In the genomic region with DNA sequence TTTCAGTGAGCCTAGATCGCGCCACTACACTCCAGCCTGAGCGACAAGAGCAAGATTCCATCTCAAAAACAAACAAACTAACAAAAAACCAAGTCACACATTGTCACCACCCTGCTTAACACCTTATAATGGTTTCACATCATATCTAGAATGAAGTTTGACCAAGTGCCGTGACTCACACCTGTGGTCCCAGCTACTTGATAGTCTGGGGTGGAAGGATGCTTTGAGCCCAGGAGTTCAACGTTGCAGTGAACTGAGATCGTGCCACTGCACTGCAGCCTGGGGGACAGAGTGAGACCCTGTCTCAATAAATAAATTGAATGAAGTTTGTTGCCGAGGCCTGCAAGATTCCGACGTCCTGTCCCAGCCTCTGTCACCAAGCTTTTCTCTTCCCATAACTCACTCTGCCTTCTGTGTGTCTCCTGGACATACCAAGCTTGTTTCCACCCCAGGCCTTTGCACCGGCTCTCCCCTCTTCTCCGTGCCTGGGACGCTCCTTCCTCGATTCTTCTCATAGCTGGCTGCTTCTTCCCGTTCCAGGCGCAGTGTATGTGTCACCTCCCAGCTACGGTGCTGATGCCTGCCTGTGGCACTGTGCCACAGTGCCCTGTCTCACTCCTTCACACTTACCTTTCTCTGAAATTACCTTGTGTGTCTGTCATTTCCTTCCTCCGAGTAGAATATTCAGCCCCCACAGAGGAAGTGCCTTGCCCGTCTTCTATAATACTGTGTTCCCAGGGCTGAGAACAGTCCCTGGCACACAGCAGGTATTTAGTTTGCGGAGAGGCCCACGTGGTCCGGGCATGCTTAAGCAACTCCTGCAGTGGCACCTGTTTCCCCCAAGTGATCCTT, we compare ENCODE assay signal across 8 cellular contexts. TPM values are rescaled to one million over a fixed set of nuclear protein-coding genes. Genes with fewer than 3 reads are reported as not detected.
DNase-seq lines count a peak whose midpoint lies in the region; ATAC-seq and TF ChIP-seq lines count a peak whose summit lies in the region.
"Had no signal": no experiment of that assay in that cellular context is flagged by ENCODE, and none has a peak within 500 bp of the region (broad histone marks: within the 10 kb centered on the region; RNA-seq: fewer than 3 reads in every experiment).

No MANE protein-coding gene starts in this region.

- TF ChIP-seq CTCF in H9 (conservative IDR thresholded peaks at IDR 0.05) (no peak), mammary epithelial cell (conservative IDR thresholded peaks at IDR 0.05 in 1 of 2, IDR thresholded peaks at IDR 0.05 in 1 of 2; ENCODE audit: extremely low read depth in 1 of 2, insufficient read depth in 1 of 2, low read depth in 1 of 2, low read length in 2 of 2) (no peak), progenitor cell of endocrine pancreas (IDR thresholded peaks at IDR 0.05; ENCODE audit: unreplicated experiment) (no peak), omental fat pad (IDR thresholded peaks at IDR 0.05) (no peak)

- no peak overlapping the region for H4K5ac ChIP-seq in H9 (ENCODE audit: insufficient read length, low read depth, low read length)

- no peak overlapping the region for H2BK12ac ChIP-seq in H9 (ENCODE audit: insufficient read length, low read depth, low read length)

- no peak overlapping the region for H2BK20ac ChIP-seq in H9 (ENCODE audit: low read depth, low read length, poor library complexity, severe bottlenecking)

- H3K36me3 Mint-ChIP-seq in H9 (ENCODE audit: insufficient read depth in 1 of 3, low read depth in 3 of 3) (peaks cover 1 to 6% (median 3%) of the 10 kb centered on the region in 3 experiments; a peak in 4 of 7 replicates), progenitor cell of endocrine pancreas (ENCODE audit: insufficient read depth) (no peaks in the 10 kb centered on the region)

- H3K27me3 Mint-ChIP-seq in H9 (ENCODE audit: low read depth) (peaks cover 5% of the 10 kb centered on the region), progenitor cell of endocrine pancreas (peaks cover 20% of the 10 kb centered on the region)

- H3K23me2 ChIP-seq in H9 (ENCODE audit: insufficient read length, low read depth, low read length, poor library complexity, severe bottlenecking): peaks cover 6% of the 10 kb centered on the region

- H3K56ac ChIP-seq in H9 (ENCODE audit: insufficient read length, low read depth, low read length): no peak overlapping the region

- CTCF ChIA-PET in mammary epithelial cell (lab: Charles Lee; ENCODE audit: low non-redundant PET): no interaction called here

- no peak overlapping the region for H2BK120ac ChIP-seq in H9 (ENCODE audit: low read depth, low read length, poor library complexity, severe bottlenecking)

- H3T11ph ChIP-seq in H9 (ENCODE audit: low read length): no peak overlapping the region

- no peak overlapping the region for H3K4ac ChIP-seq in H9 (ENCODE audit: low read depth, low read length)

- H3K27ac Mint-ChIP-seq in H9: peak overlapping the region in 1 of 3 experiments; percentile 87; a peak in 3 of 7 replicates
- peak overlapping the region; percentile 19 for H3K27ac Mint-ChIP-seq in progenitor cell of endocrine pancreas

- H3K4me1 Mint-ChIP-seq in H9 (peaks cover 22 to 31% of the 10 kb centered on the region in 2 experiments), progenitor cell of endocrine pancreas (ENCODE audit: low read depth) (peaks cover 26% of the 10 kb centered on the region)

- H4K8ac ChIP-seq in H9 (replicated peaks; ENCODE audit: insufficient read length, low read depth, low read length): no peak overlapping the region

- no peak overlapping the region for H3K4me2 ChIP-seq in H9 (ENCODE audit: insufficient read depth, insufficient read length, low read length)
- peak overlapping the region; percentile 17 for H3K4me2 ChIP-seq in mammary epithelial cell (ENCODE audit: insufficient read depth, low read depth, low read length)

- H4K20me1 ChIP-seq in H9 (ENCODE audit: control insufficient read depth, insufficient read depth, insufficient read length) (no peaks in the 10 kb centered on the region), mammary epithelial cell (ENCODE audit: insufficient read depth, low read length) (no peaks in the 10 kb centered on the region)

- H4K91ac ChIP-seq in H9 (ENCODE audit: insufficient read length, low read depth, low read length): no peak overlapping the region

- dilution Hi-C loops in mammary epithelial cell (cut with HindIII; ENCODE audit: low sequenced_read_pairs): no loop called here

- no CpG with 5 or more reads among the region's 21 CpGs for WGBS in H9 (ENCODE audit: extremely low coverage, insufficient read length, low lambda C conversion rate)
- WGBS in mammary epithelial cell (ENCODE audit: low coverage, missing lambda C conversion rate): 36% methylated on average over 21 of the region's 21 CpGs

- no peak overlapping the region for H3K4me3 Mint-ChIP-seq in H9
- no peak overlapping the region for H3K4me3 Mint-ChIP-seq in progenitor cell of endocrine pancreas (ENCODE audit: low read depth)

- no peak overlapping the region for H3K27ac ChIP-seq in H9 (ENCODE audit: insufficient read length, low read depth, low read length)
- H3K27ac ChIP-seq in mammary epithelial cell (ENCODE audit: insufficient read depth, low read depth, low read length): no peak overlapping the region
- H3K27ac ChIP-seq: SK-N-MC had no signal

- no TSS peak for BruUV-seq in mammary epithelial cell (replicated peaks; lab: Mats Ljungman, UMichigan)

- DNase-seq in H9: no peak
- DNase-seq in NT2/D1 (ENCODE audit: low read depth, low spot score): no peak
- DNase-seq in mammary epithelial cell: peak; percentile 36
- DNase-seq in progenitor cell of endocrine pancreas (ENCODE audit: low spot score, unreplicated experiment): no peak
- DNase-seq in omental fat pad (ENCODE audit: low spot score): no peak

- ATAC-seq in GM21515 (IDR thresholded peaks at IDR 0.05; ENCODE audit: unreplicated experiment) (no peak), omental fat pad (ENCODE audit: low FRiP score) (no peak), HG03280 (IDR thresholded peaks at IDR 0.05; ENCODE audit: unreplicated experiment) (no peak)

- no peaks in the 10 kb centered on the region for H3K36me3 ChIP-seq in NT2/D1 (ENCODE audit: insufficient read depth, insufficient read length, low read length)
- no peaks in the 10 kb centered on the region for H3K36me3 ChIP-seq in mammary epithelial cell (ENCODE audit: insufficient read depth, low read length)

- no peak overlapping the region for H2BK15ac ChIP-seq in H9 (ENCODE audit: low read depth, low read length)

- H3K9me3 ChIP-seq in H9 (ENCODE audit: control insufficient read depth, low read depth, low read length) (no peaks in the 10 kb centered on the region), NT2/D1 (ENCODE audit: insufficient read depth, low read length) (no peaks in the 10 kb centered on the region), mammary epithelial cell (replicated peaks; ENCODE audit: insufficient read depth, low read length) (no peaks in the 10 kb centered on the region)

- H3K4me3 ChIP-seq in NT2/D1 (ENCODE audit: insufficient read length, low read depth) (no peak overlapping the region), mammary epithelial cell (replicated peaks in 1 of 3; ENCODE audit: insufficient read depth in 1 of 3, low read depth in 2 of 3, low read length in 3 of 3) (no peak overlapping the region)
- H3K4me3 ChIP-seq: SK-N-MC had no signal

- H3K23ac ChIP-seq in H9 (ENCODE audit: insufficient read length, low read depth, low read length): no peak overlapping the region

- H3K79me2 ChIP-seq in H9 (ENCODE audit: insufficient read depth, low read length) (no peaks in the 10 kb centered on the region), mammary epithelial cell (ENCODE audit: insufficient read depth, low read length) (peaks cover 2% of the 10 kb centered on the region)

- H3K9me3 Mint-ChIP-seq in H9 (no peaks in the 10 kb centered on the region; a peak in 1 of 5 replicates), progenitor cell of endocrine pancreas (ENCODE audit: low read depth) (no peaks in the 10 kb centered on the region)

- no peak overlapping the region for H3K14ac ChIP-seq in H9 (ENCODE audit: insufficient read depth, low read length)

- H3K79me1 ChIP-seq in H9 (ENCODE audit: insufficient read depth, low read depth, low read length, poor library complexity, severe bottlenecking): no peaks in the 10 kb centered on the region

- H3K27me3 ChIP-seq in H9 (ENCODE audit: insufficient read depth, low read length): no peaks in the 10 kb centered on the region
- peaks cover 11% of the 10 kb centered on the region for H3K27me3 ChIP-seq in NT2/D1 (ENCODE audit: insufficient read depth, insufficient read length)
- H3K27me3 ChIP-seq in mammary epithelial cell (ENCODE audit: insufficient read depth, low read length): no peaks in the 10 kb centered on the region

- no peak overlapping the region for H2BK5ac ChIP-seq in H9 (ENCODE audit: insufficient read length, low read length)

- intact Hi-C loops in mammary epithelial cell (cut with micrococcal nuclease): loop anchor here (1.0 to 5.0 kb wide), 5 partner anchors 51 to 291 kb away; no protein-coding TSS in a partner anchor

- H2AFZ ChIP-seq in H9 (ENCODE audit: low read length) (peak overlapping the region; percentile 46), mammary epithelial cell (ENCODE audit: low read depth, low read length) (peak overlapping the region; percentile 73)

- in situ Hi-C loops in mammary epithelial cell (cut with MboI; ENCODE audit: low sequenced_read_pairs in 2 of 2): loop anchor here (5.0 kb wide), 1 partner anchor 184 kb away; no protein-coding TSS in a partner anchor

- no peak overlapping the region for H3K18ac ChIP-seq in H9 (ENCODE audit: insufficient read length, low read depth, low read length)

- H3K4me1 ChIP-seq in H9 (ENCODE audit: insufficient read depth, low read length) (no peaks in the 10 kb centered on the region), NT2/D1 (ENCODE audit: insufficient read depth, insufficient read length) (peaks cover 22% of the 10 kb centered on the region), mammary epithelial cell (ENCODE audit: insufficient read depth, low read length) (peaks cover 15% of the 10 kb centered on the region)

- H3K9ac ChIP-seq in H9 (ENCODE audit: extremely low read depth, insufficient read length, low read length): no peak overlapping the region
- H3K9ac ChIP-seq in NT2/D1 (ENCODE audit: insufficient read length, low read depth): peak overlapping the region; percentile 45
- H3K9ac ChIP-seq in mammary epithelial cell (ENCODE audit: insufficient read depth, low read length): no peak overlapping the region

- no peak overlapping the region for H2AK5ac ChIP-seq in H9 (ENCODE audit: insufficient read length, low read length)

RNA-seq across cellular contexts. Expression of a gene that starts 3.8 kb away (rescaled TPM):
- total RNA-seq in H9 (2021) (89.0 and 90.9 TPM in 2 replicates), mammary epithelial cell (10 to 100 TPM; 14.3 to 53.9 TPM), progenitor cell of endocrine pancreas (79.8 and 87.1 TPM in 2 replicates), omental fat pad (10 to 100 TPM; 26.0 to 57.3 (median 53.6) TPM)
- polyA plus RNA-seq in mammary epithelial cell: 41.7 TPM
- polyA minus RNA-seq in mammary epithelial cell: 70.3 TPM

RNA-seq across cellular contexts. Expression of a gene that starts 23.6 kb away (rescaled TPM):
- total RNA-seq in H9 (2021) (31.5 and 32.5 TPM in 2 replicates), mammary epithelial cell (10 to 100 TPM; 31.2 to 39.0 TPM), progenitor cell of endocrine pancreas (55.0 and 58.8 TPM in 2 replicates), omental fat pad (10 to 100 TPM; 40.8 to 84.2 (median 61.3) TPM)
- polyA plus RNA-seq in mammary epithelial cell: 27.1 TPM
- 44.1 TPM for polyA minus RNA-seq in mammary epithelial cell
